ENCODE assay signal across 8 cellular contexts in the genomic region with DNA sequence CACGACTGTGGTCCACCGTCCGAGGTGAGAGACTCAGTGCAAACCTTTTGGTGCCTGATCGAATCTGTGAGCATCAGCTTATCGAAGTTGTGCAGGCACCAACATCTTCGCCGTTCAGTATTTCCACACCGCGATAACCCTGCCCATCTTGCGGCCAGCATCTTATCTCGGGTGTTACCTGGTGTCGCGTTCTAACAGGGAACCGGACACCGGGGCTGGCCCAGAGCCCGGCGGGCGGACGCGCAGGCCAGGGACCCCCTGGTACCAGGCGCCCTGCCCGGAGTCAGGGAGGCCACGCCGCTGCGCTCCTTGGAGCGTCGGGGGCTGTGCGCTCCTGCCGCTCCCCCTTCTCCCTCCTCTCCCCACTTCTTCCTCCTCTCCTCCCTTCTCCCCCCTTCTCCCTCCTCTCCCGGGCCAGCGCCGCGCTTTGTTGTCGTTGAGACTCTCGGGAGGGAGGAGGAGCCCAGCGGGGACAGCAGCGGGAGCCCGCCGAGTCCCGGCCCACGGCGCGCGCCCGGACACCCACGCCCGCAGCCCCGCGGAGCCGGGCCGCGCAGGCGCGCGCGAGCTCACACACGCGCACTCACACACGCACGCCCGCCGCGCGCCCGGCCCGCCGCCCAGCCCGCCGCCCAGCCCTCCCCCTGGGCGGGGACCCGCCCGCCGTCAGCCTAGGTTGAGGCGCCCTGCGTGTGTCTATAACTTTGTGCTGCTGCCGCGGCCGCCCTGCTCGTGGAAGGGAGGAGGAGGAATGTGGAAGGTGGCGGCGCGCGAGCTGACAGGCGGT. TPM values are rescaled to one million over a fixed set of nuclear protein-coding genes. Genes with fewer than 3 reads are reported as not detected.
DNase-seq lines count a peak whose midpoint lies in the region; ATAC-seq, FAIRE-seq and TF ChIP-seq lines count a peak whose summit lies in the region.

No MANE protein-coding gene starts in this region.

- no peak for TF ChIP-seq EP300 in A549 (IDR thresholded peaks at IDR 0.05)

- TF ChIP-seq RAD21 in A549 (conservative IDR thresholded peaks at IDR 0.05 in 1 of 2, IDR thresholded peaks at IDR 0.05 in 1 of 2), result no peak

- no peak for FAIRE-seq in A549 (lab: Jason Lieb, UNC)

- CTCF ChIA-PET in A549 (lab: Yijun Ruan, JAX), result interaction anchor here (0.6 to 1.2 kb wide), 5 partner anchors 17 to 334 kb away, joined by 3 to 5 read pairs (median 3); no protein-coding TSS in a partner anchor

- POLR2A ChIA-PET in A549 (lab: Yijun Ruan, JAX), result interaction anchor here (0.8 to 2.0 kb wide), 4 partner anchors 30 to 535 kb away, joined by 3 to 10 read pairs (median 6); partner anchors contain the start of gene SESN1

- peak overlapping the region; percentile 95 for H3K4me3 ChIP-seq in A549

- WGBS in A549 (ENCODE audit: missing lambda C conversion rate), result 1% methylated on average over 38 of the region's 84 CpGs

- no peaks in the 10 kb centered on the region for H3K9me3 ChIP-seq in A549

- H3K4me1 ChIP-seq in A549, result peaks cover 20% of the 10 kb centered on the region; the same call in 2 of the 3 replicates

- TF ChIP-seq CTCF in A549 (IDR thresholded peaks at IDR 0.05), result no peak

- peak; percentile 48 for TF ChIP-seq POLR2A in A549 (IDR thresholded peaks at IDR 0.05; ENCODE audit: low read length)

- peak overlapping the region; percentile 84 for H3K4me2 ChIP-seq in A549

- ATAC-seq in A549 (peak; percentile 58 to 62), GM18867 (IDR thresholded peaks at IDR 0.05; ENCODE audit: unreplicated experiment) (peak; percentile 49), HG03159 (IDR thresholded peaks at IDR 0.05; ENCODE audit: unreplicated experiment) (peak; percentile 34)

- peak; percentile 49 to 72 for DNase-seq in A549 (ENCODE audit: low read depth in 1 of 2, low spot score in 1 of 2)
- peak; percentile 69 for DNase-seq in NCI-H524 treated with DMSO at 0.1 percent for 48 hours (lab: John Stamatoyannopoulos, UW)
- peak; percentile 85 for DNase-seq in activated CD4-positive, alpha-beta T cell treated with anti-CD3 and anti-CD28 coated beads for 48 hours
- DNase-seq in left kidney (ENCODE audit: low read depth, low spot score), result peak; percentile 97
- DNase-seq in stimulated activated CD4-positive, alpha-beta T cell treated with anti-CD3 and anti-CD28 coated beads, Interleukin-1b, Interleukin-23, amount 100 ng/mL, for 48 hours, result peak; percentile 80

- H3K27ac ChIP-seq in A549 (peak overlapping the region; percentile 88 to 95), cingulate gyrus (ENCODE audit: low read depth, low read length) (peak overlapping the region; percentile 97)

TF ChIP-seq in A549, 52 proteins besides CTCF, POLR2A, EP300 and RAD21:
- TF ChIP-seq PHF8 (IDR thresholded peaks at IDR 0.05; ENCODE audit: borderline replicate concordance, low read depth) (0 out of 2 replicates have a peak, but pooled peaks have one; percentile 14), MAFK (IDR thresholded peaks at IDR 0.05; ENCODE audit: partially characterized antibody) (no peak)
- TF ChIP-seq, protein P1, sequence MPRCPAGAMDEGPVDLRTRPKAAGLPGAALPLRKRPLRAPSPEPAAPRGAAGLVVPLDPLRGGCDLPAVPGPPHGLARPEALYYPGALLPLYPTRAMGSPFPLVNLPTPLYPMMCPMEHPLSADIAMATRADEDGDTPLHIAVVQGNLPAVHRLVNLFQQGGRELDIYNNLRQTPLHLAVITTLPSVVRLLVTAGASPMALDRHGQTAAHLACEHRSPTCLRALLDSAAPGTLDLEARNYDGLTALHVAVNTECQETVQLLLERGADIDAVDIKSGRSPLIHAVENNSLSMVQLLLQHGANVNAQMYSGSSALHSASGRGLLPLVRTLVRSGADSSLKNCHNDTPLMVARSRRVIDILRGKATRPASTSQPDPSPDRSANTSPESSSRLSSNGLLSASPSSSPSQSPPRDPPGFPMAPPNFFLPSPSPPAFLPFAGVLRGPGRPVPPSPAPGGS (IDR thresholded peaks at IDR 0.05), result 0 out of 3 replicates have a peak, but pooled peaks have one; percentile 36
- TF ChIP-seq, protein P2, sequence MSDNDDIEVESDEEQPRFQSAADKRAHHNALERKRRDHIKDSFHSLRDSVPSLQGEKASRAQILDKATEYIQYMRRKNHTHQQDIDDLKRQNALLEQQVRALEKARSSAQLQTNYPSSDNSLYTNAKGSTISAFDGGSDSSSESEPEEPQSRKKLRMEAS (IDR thresholded peaks at IDR 0.05), result peak; percentile 70

RNA-seq across cellular contexts. Expression of gene FOXO3, which starts 1.4 kb away (rescaled TPM):
- polyA plus RNA-seq in A549 (2011; rRNA removed), result 7.5 and 10.0 TPM in 2 replicates
- 3.5 and 5.0 TPM in 2 replicates for polyA plus RNA-seq in A549 (2012; cell fraction: cytosol; rRNA removed)
- polyA plus RNA-seq in A549 (2012; cell fraction: nucleus; rRNA removed), result 3.4 and 3.7 TPM in 2 replicates
- 4.2 to 4.8 TPM (median 4.6 TPM) in 3 replicates for polyA plus RNA-seq in A549 (2017; fragmentation: RNase III; extraction: RNeasy Plus Mini Kit Qiagen cat#74134 plus additional on column Dnase treatment)
- 37.0 and 42.7 TPM in 2 replicates for polyA minus RNA-seq in A549 (2011; rRNA and poly(A)+ RNA removed)

Comparison
In these comparisons a context has a peak if more than half of its experiments do, and no peak if none do; other contexts are left out.
1. Peak in every context shown above with its lines: DNase-seq, ATAC-seq, H3K4me3 ChIP-seq and H3K27ac ChIP-seq.